31 cellular contexts compared by ENCODE assay signal in the genomic region with DNA sequence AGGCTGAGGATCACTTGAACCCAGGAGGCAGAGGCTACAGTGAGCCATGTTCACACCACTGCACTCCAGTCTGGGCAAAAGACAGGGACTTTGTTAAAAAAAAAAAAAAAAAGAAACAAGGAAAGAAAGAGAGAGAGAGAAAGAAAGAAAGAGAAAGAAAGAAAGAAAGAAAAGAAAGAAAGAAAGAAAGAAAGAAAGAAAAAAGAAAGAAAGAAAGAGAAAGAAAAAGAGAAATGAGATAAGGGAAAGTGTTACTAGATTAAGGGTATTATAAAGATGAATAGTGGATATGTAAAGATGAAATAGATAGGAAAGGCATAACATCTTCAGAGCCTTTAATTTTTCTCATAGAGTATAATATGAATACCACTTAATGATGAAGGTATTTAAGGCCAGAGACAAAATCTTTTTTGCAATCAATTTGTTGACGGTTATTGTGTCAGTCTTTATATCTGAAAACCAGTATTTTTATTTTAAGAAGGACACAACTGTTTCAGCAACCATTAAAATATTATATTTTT.
"Had no signal": no experiment of that assay in that cellular context is flagged by ENCODE, and none has a peak within 500 bp of the region (broad histone marks: within the 10 kb centered on the region; RNA-seq: fewer than 3 reads in every experiment).

No MANE protein-coding gene starts in this region.

- H3K36me3 Mint-ChIP-seq: natural killer cell, neural progenitor cell, type B pancreatic cell had no signal

- H3K4me2 ChIP-seq: neural progenitor cell, smooth muscle cell had no signal

- H3K4me3 ChIP-seq: neural progenitor cell, ovary, psoas muscle, skin epidermis, smooth muscle cell, spleen, suprapubic skin, testis, tibial artery, transverse colon, upper lobe of right lung, vagina had no signal

- H3K27me3 Mint-ChIP-seq: stimulated activated memory B cell treated with anti-CD40 and anti-IgM and Interleukin-4, amounts not matched to agents 10 μg/mL and 1 μg/mL and 100 μg/mL, for 72 hours had no signal

- DNase-seq: natural killer cell; occipital lobe; ovary; psoas muscle; right cardiac atrium; stimulated activated CD4-positive, alpha-beta T cell treated with anti-CD3 and anti-CD28 coated beads, Interleukin-12 subunit alpha, Interleukin-12 subunit beta, amount 100 ng/mL, for 4 hours; stimulated activated CD4-positive, alpha-beta T cell treated with anti-CD3 and anti-CD28 coated beads, Interleukin-1b, Interleukin-23, amount 100 ng/mL, for 48 hours; stimulated activated CD4-positive, alpha-beta T cell treated with anti-CD3 and anti-CD28 coated beads, Interleukin-4, amount 100 ng/mL, for 1 hour; stimulated activated CD4-positive, alpha-beta T cell treated with anti-CD3 and anti-CD28 coated beads, Interleukin-4, amount 100 ng/mL, for 4 hours; stimulated activated CD8-positive, alpha-beta memory T cell treated with anti-CD3 and anti-CD28 coated beads, Interleukin-4, amount 100 ng/mL, for 48 hours; stimulated activated naive CD4-positive, alpha-beta T cell; stimulated activated naive CD8-positive, alpha-beta T cell treated with anti-CD3 and anti-CD28 coated beads, Interleukin-15, amount 100 ng/mL, for 72 hours; stimulated activated naive CD8-positive, alpha-beta T cell treated with anti-CD3 and anti-CD28 coated beads, Interleukin-15, Interleukin-2, amounts not matched to agents 100 U/mL and 50 U/mL, for 24 hours; substantia nigra; testis; tibial artery; transverse colon; upper lobe of right lung had no signal

- H3K4me1 Mint-ChIP-seq: natural killer cell; nephron; neural progenitor cell; stimulated activated memory B cell treated with anti-CD40 and anti-IgM and Interleukin-4, amounts not matched to agents 10 μg/mL and 1 μg/mL and 100 μg/mL, for 72 hours; stimulated activated naive CD8-positive, alpha-beta T cell treated with anti-CD3 and anti-CD28 coated beads, Interleukin-15, amount 100 ng/mL, for 72 hours had no signal

- H3K4me1 ChIP-seq: neural progenitor cell, parathyroid adenoma, psoas muscle, spleen, suprapubic skin, testis, tibial artery, transverse colon, upper lobe of right lung, vagina had no signal

- H3K36me3 ChIP-seq: neural progenitor cell, ovary, spleen, suprapubic skin, tibial artery, transverse colon, upper lobe of right lung, vagina had no signal

- H3K9me3 ChIP-seq: ovary, psoas muscle, suprapubic skin, testis, transverse colon, upper lobe of right lung had no signal

- H3K9ac ChIP-seq: neural progenitor cell, parathyroid adenoma had no signal

- H2AFZ ChIP-seq: neural progenitor cell, parathyroid adenoma had no signal

- H3K27ac Mint-ChIP-seq: natural killer cell; nephron; neural progenitor cell; progenitor cell of endocrine pancreas; stimulated activated memory B cell treated with anti-CD40 and anti-IgM and Interleukin-4, amounts not matched to agents 10 μg/mL and 1 μg/mL and 100 μg/mL, for 72 hours; stimulated activated naive CD8-positive, alpha-beta T cell treated with anti-CD3 and anti-CD28 coated beads, Interleukin-15, amount 100 ng/mL, for 72 hours; type B pancreatic cell had no signal

- H3K79me2 ChIP-seq: parathyroid adenoma had no signal

- FAIRE-seq: urothelium cell line had no signal

- H3K27me3 ChIP-seq: neural progenitor cell, ovary, suprapubic skin, testis, tibial artery, vagina had no signal

- H3K4me3 Mint-ChIP-seq: natural killer cell; nephron; neural progenitor cell; stimulated activated memory B cell treated with anti-CD40 and anti-IgM and Interleukin-4, amounts not matched to agents 10 μg/mL and 1 μg/mL and 100 μg/mL, for 72 hours; stimulated activated naive CD8-positive, alpha-beta T cell treated with anti-CD3 and anti-CD28 coated beads, Interleukin-15, amount 100 ng/mL, for 72 hours; type B pancreatic cell had no signal

- H3K27ac ChIP-seq: neural progenitor cell, ovary, parathyroid adenoma, psoas muscle, skin epidermis, spleen, suprapubic skin, testis, tibial artery, transverse colon, upper lobe of right lung, vagina had no signal

- ATAC-seq: natural killer cell; psoas muscle; right cardiac atrium; sciatic nerve; stimulated activated memory B cell treated with anti-CD40 and anti-IgM and Interleukin-4, amounts not matched to agents 10 μg/mL and 1 μg/mL and 100 μg/mL, for 72 hours; stimulated activated naive CD8-positive, alpha-beta T cell treated with anti-CD3 and anti-CD28 coated beads, Interleukin-15, amount 100 ng/mL, for 72 hours; stimulated activated naive CD8-positive, alpha-beta T cell treated with anti-CD3 and anti-CD28 coated beads, Interleukin-15, Interleukin-2, amounts not matched to agents 100 U/mL and 50 U/mL, for 24 hours; upper lobe of right lung had no signal
